ENCODE assay signal across 32 cellular contexts in genomic region chr5:145812877-145813276, GRCh38. TPM values are rescaled to one million over a fixed set of nuclear protein-coding genes. Genes with fewer than 3 reads are reported as not detected.
"Had no signal": no experiment of that assay in that cellular context is flagged by ENCODE, and none has a peak within 500 bp of the region (broad histone marks: within the 10 kb centered on the region; RNA-seq: fewer than 3 reads in every experiment).

No MANE protein-coding gene starts in this region.

- H3K27me3 ChIP-seq: adrenal gland, body of pancreas, dorsolateral prefrontal cortex, foreskin keratinocyte, gastrocnemius medialis had no signal

- H3K36me3 ChIP-seq: adrenal gland, gastrocnemius medialis had no signal

- H3K9me3 ChIP-seq: adrenal gland, body of pancreas, gastrocnemius medialis had no signal

- ATAC-seq: activated CD4-positive, alpha-beta T cell treated with anti-CD3 and anti-CD28 coated beads for 36 hours; activated CD8-positive, alpha-beta memory T cell treated with anti-CD3 and anti-CD28 coated beads, Interleukin-2, amount 10 ng/mL, durations not matched to agents 7 days and 5 days; activated CD8-positive, alpha-beta T cell treated with anti-CD3 and anti-CD28 coated beads, Interleukin-2, amount 10 ng/mL, durations not matched to agents 7 days and 5 days; activated naive CD8-positive, alpha-beta T cell treated with anti-CD3 and anti-CD28 coated beads, Interleukin-2, amount 50 U/mL, for 24 hours; body of pancreas; gastrocnemius medialis had no signal

- H3K4me3 ChIP-seq: adrenal gland, body of pancreas, coronary artery, dorsolateral prefrontal cortex, gastrocnemius medialis had no signal

- H3K4me1 ChIP-seq: adrenal gland, foreskin keratinocyte, gastrocnemius medialis had no signal

- H3K27ac ChIP-seq: adrenal gland, body of pancreas, coronary artery, foreskin keratinocyte, gastrocnemius medialis had no signal

- DNase-seq: activated CD4-positive, alpha-beta memory T cell treated with anti-CD3 and anti-CD28 coated beads for 36 hours; activated CD4-positive, alpha-beta T cell treated with anti-CD3 and anti-CD28 coated beads for 36 hours; activated CD4-positive, alpha-beta T cell treated with anti-CD3 and anti-CD28 coated beads, Interleukin-2, amount 10 ng/mL, durations not matched to agents 24 days and 14 days; activated CD4-positive, CD25-positive, alpha-beta regulatory T cell; activated CD4-positive, CD25-positive, alpha-beta regulatory T cell treated with anti-CD3 and anti-CD28 coated beads, Interleukin-2, amount 50 U/mL, for 72 hours; activated CD8-positive, alpha-beta memory T cell treated with anti-CD3 and anti-CD28 coated beads, Interleukin-2, amount 10 ng/mL, durations not matched to agents 7 days and 5 days; activated CD8-positive, alpha-beta memory T cell treated with anti-CD3 and anti-CD28 coated beads, Interleukin-2, amount 50 U/mL, for 4 hours; activated CD8-positive, alpha-beta T cell treated with anti-CD3 and anti-CD28 coated beads, Interleukin-2, amount 10 ng/mL, durations not matched to agents 7 days and 5 days; activated effector memory CD4-positive, alpha-beta T cell treated with anti-CD3 and anti-CD28 coated beads, Interleukin-2, amount 50 U/mL, for 16 hours; activated naive CD4-positive, alpha-beta T cell treated with anti-CD3 and anti-CD28 coated beads for 36 hours; activated naive CD8-positive, alpha-beta T cell treated with anti-CD3 and anti-CD28 coated beads for 36 hours; activated naive CD8-positive, alpha-beta T cell treated with anti-CD3 and anti-CD28 coated beads, Interleukin-2, amount 50 U/mL, for 24 hours; activated T-cell treated with anti-CD3 and anti-CD28 coated beads, Interleukin-2, amount 50 U/mL, for 1 hour; activated T-cell treated with anti-CD3 and anti-CD28 coated beads, Interleukin-2, amount 50 U/mL, for 48 hours; aorta; body of pancreas; effector memory CD4-positive, alpha-beta T cell; endodermal cell; foreskin keratinocyte; gastrocnemius medialis; glutamatergic neuron; T-helper 2 cell had no signal

RNA-seq across cellular contexts. Expression of gene GRXCR2, which starts 59.9 kb away (rescaled TPM):
- total RNA-seq: activated CD4-positive, alpha-beta memory T cell treated with anti-CD3 and anti-CD28 coated beads for 36 hours; activated CD4-positive, alpha-beta T cell treated with anti-CD3 and anti-CD28 coated beads for 36 hours; activated CD4-positive, alpha-beta T cell treated with anti-CD3 and anti-CD28 coated beads, Interleukin-2, amount 10 ng/mL, durations not matched to agents 24 days and 14 days; activated CD8-positive, alpha-beta memory T cell treated with anti-CD3 and anti-CD28 coated beads for 36 hours; activated CD8-positive, alpha-beta memory T cell treated with anti-CD3 and anti-CD28 coated beads, Interleukin-2, amount 10 ng/mL, durations not matched to agents 7 days and 5 days; activated CD8-positive, alpha-beta T cell treated with anti-CD3 and anti-CD28 coated beads, Interleukin-2, amount 10 ng/mL, durations not matched to agents 7 days and 5 days; activated naive CD4-positive, alpha-beta T cell treated with anti-CD3 and anti-CD28 coated beads for 36 hours; activated naive CD8-positive, alpha-beta T cell treated with anti-CD3 and anti-CD28 coated beads for 36 hours; activated T-helper 1 cell treated with anti-CD3 and anti-CD28 coated beads, Interleukin-12 subunit alpha, Interleukin-12 subunit beta, Interleukin-2, Interleukin-4 antibody, amounts not matched to agents 30 ng/mL and 10 ng/mL and 1 ng/mL, durations not matched to agents 14 hours and 24 hours and 36 hours; activated T-helper 2 cell treated with anti-CD3 and anti-CD28 coated beads, Interferon-gamma antibody, Interleukin-2, Interleukin-4, amounts not matched to agents 10 μg/mL and 5 μg/mL and 100 μg/mL, durations not matched to agents 14 hours and 24 hours and 36 hours; adrenal gland; aorta; body of pancreas; cerebellum; endodermal cell; epithelial cell of proximal tubule; esophagus mucosa; foreskin keratinocyte; gastrocnemius medialis; T-helper 1 cell treated with Interleukin-12 subunit alpha and Interleukin-12 subunit beta and Interleukin-4 antibody, amounts not matched to agents 30 ng/mL and 1 ng/mL, for 36 hours had no signal
- polyA plus RNA-seq: adrenal gland, aorta, foreskin keratinocyte had no signal
